Comparison of ENCODE assay signal across 22 cellular contexts in genomic region chr4:66840178-66840577, GRCh38.
"Had no signal": no experiment of that assay in that cellular context is flagged by ENCODE, and none has a peak within 500 bp of the region (broad histone marks: within the 10 kb centered on the region; RNA-seq: fewer than 3 reads in every experiment).

No MANE protein-coding gene starts in this region.

- H3K36me3 ChIP-seq: heart left ventricle, prostate gland, spleen, tibial artery, upper lobe of right lung, vagina had no signal

- H3K4me3 ChIP-seq: heart left ventricle, prostate gland, spleen, tibial artery, upper lobe of right lung, vagina had no signal

- H3K9me3 ChIP-seq: prostate gland, tibial artery, upper lobe of right lung, vagina had no signal

- ATAC-seq: esophagus mucosa; heart left ventricle; naive thymus-derived CD4-positive, alpha-beta T cell; sciatic nerve; stimulated activated memory B cell treated with anti-CD40 and anti-IgM and Interleukin-4, amounts not matched to agents 10 μg/mL and 1 μg/mL and 100 μg/mL, for 72 hours; upper lobe of right lung had no signal

- H3K27ac ChIP-seq: heart left ventricle, parathyroid adenoma, prostate gland, spleen, tibial artery, upper lobe of right lung, vagina had no signal

- H2AFZ ChIP-seq: parathyroid adenoma had no signal

- H3K27me3 ChIP-seq: heart left ventricle, spleen, tibial artery, upper lobe of right lung, vagina had no signal

- H3K79me2 ChIP-seq: parathyroid adenoma had no signal

- FAIRE-seq: endometrium, frontal cortex, islet of Langerhans had no signal

- H3K4me1 ChIP-seq: heart left ventricle, parathyroid adenoma, prostate gland, spleen, tibial artery, upper lobe of right lung, vagina had no signal

- H3K9ac ChIP-seq: parathyroid adenoma had no signal

- DNase-seq: effector memory CD4-positive, alpha-beta T cell; heart left ventricle; hippocampal formation; kidney glomerular epithelial cell; mammary epithelial cell; naive thymus-derived CD4-positive, alpha-beta T cell; nephron progenitor cell; spleen; stimulated activated CD4-positive, alpha-beta T cell treated with anti-CD3 and anti-CD28 coated beads, Interleukin-15, amount 100 ng/mL, for 24 hours; stimulated activated CD4-positive, alpha-beta T cell treated with anti-CD3 and anti-CD28 coated beads, Interleukin-1b, Interleukin-23, amount 100 ng/mL, for 48 hours; stimulated activated CD4-positive, alpha-beta T cell treated with anti-CD3 and anti-CD28 coated beads, Interleukin-4, amount 100 ng/mL, for 24 hours; tibial artery; upper lobe of right lung had no signal
